ENCODE assay signal across 1 cellular context in the genomic region with DNA sequence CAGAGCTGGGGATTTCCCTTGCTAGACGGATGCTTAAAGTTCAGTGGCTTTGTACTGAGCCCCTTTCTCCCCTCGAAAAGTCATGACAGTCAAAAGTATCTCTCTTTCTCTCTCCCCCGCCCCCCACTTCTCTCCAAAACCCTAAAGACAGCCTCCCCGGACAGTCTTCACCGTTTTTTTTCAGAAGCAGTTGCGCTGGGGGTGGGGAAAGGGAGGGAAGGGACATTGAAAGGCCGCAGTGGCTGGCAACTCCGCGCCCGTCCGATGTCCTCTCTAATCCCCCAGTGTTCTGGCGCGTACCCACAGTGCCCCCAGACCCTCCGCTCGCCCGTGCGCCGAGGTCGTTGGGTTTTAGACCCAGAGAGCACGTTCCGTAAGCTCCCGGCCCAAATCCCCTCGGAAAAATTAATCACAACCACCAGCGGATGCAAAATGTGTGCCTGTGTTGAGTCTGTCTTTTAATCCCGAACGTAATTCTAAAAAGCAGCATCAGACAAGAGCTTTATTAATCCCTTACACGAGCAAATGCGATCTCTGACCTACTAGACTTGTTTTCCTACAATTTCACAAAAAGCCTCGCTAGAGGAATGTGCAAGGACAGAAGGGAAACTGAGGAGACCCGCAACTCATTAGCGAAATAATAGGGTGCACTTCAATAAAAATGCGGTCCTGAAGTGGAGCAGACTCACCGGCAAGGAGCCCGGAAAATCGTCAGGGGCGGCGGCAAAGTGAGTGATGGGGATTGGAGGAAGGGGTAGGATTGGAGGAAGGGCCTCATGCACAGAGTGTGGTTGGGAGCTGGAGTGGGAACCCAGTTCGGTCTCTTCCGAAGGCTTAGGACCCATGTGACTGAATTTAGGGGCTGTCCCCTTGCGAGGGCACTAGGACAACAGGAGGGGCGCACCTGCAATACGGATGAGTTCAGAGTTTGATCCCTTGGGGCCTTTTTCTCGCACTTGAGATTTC.
TF ChIP-seq lines count a peak whose summit lies in the region.

No MANE protein-coding gene starts in this region.

TF ChIP-seq in A549, 52 proteins besides CTCF, POLR2A, EP300 and RAD21 (continued from another document):
- TF ChIP-seq, protein P1, sequence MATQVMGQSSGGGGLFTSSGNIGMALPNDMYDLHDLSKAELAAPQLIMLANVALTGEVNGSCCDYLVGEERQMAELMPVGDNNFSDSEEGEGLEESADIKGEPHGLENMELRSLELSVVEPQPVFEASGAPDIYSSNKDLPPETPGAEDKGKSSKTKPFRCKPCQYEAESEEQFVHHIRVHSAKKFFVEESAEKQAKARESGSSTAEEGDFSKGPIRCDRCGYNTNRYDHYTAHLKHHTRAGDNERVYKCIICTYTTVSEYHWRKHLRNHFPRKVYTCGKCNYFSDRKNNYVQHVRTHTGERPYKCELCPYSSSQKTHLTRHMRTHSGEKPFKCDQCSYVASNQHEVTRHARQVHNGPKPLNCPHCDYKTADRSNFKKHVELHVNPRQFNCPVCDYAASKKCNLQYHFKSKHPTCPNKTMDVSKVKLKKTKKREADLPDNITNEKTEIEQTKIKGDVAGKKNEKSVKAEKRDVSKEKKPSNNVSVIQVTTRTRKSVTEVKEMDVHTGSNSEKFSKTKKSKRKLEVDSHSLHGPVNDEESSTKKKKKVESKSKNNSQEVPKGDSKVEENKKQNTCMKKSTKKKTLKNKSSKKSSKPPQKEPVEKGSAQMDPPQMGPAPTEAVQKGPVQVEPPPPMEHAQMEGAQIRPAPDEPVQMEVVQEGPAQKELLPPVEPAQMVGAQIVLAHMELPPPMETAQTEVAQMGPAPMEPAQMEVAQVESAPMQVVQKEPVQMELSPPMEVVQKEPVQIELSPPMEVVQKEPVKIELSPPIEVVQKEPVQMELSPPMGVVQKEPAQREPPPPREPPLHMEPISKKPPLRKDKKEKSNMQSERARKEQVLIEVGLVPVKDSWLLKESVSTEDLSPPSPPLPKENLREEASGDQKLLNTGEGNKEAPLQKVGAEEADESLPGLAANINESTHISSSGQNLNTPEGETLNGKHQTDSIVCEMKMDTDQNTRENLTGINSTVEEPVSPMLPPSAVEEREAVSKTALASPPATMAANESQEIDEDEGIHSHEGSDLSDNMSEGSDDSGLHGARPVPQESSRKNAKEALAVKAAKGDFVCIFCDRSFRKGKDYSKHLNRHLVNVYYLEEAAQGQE (IDR thresholded peaks at IDR 0.05): no peak
- no peak for TF ChIP-seq FOXS1 (CRISPR knock-in tag; IDR thresholded peaks at IDR 0.05)
- no peak for TF ChIP-seq KDM1A (IDR thresholded peaks at IDR 0.05; ENCODE audit: low read depth)
- no peak for TF ChIP-seq EHMT2 (IDR thresholded peaks at IDR 0.05; ENCODE audit: low read depth)
- TF ChIP-seq, protein P2, sequence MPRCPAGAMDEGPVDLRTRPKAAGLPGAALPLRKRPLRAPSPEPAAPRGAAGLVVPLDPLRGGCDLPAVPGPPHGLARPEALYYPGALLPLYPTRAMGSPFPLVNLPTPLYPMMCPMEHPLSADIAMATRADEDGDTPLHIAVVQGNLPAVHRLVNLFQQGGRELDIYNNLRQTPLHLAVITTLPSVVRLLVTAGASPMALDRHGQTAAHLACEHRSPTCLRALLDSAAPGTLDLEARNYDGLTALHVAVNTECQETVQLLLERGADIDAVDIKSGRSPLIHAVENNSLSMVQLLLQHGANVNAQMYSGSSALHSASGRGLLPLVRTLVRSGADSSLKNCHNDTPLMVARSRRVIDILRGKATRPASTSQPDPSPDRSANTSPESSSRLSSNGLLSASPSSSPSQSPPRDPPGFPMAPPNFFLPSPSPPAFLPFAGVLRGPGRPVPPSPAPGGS (IDR thresholded peaks at IDR 0.05): no peak
- TF ChIP-seq TFCP2L1 (CRISPR knock-in tag; IDR thresholded peaks at IDR 0.05): no peak
- TF ChIP-seq KDM5A (IDR thresholded peaks at IDR 0.05): no peak
- no peak for TF ChIP-seq JUNB (IDR thresholded peaks at IDR 0.05)
